ENCODE assay signal across 13 cellular contexts in the genomic region with DNA sequence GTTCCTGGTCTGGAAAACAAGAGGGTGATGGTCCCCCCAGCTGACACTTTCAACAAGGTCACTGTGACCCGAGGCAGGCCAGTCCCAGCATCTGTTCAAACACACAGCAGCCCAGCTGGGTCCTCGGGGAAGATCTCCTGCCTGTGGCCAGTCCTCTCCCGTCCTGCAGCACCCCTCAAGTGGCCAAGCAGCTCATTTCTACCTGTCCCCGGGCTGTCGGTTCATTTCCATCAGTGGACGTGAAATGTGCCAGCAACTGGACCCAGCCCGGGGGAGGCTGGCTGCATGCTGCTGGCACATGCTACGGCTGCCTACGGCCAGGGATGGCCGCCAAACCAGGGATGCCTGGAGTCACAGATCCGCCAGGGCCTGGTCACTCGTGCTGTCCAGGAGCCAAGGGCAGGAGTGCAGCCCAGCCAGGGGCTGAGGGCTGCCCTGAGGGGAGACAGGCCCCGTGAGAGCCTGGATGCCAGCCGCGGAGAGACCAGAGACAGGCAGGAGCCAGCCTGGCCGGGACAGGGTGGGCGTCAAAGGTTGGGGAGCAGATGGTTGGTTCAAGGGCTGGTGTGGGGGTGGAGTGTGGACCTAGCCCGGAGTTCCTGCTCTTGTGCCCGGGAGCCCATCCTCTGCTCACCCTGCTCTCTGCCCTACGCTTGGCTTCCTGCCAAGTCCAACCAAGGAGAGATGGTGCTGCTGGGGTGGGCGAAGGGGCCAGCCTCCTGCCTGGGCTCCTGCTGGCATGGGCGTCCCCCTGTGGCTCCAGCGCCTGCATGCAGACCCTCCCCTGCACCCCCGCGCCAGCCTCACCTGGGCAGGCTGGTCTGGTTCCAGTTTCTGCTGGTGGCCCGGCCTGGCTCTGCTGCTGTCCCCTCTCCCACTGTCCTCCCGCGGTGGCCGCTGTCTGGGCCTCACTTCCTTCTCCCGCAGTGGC.
DNase-seq lines count a peak whose midpoint lies in the region; ATAC-seq and TF ChIP-seq lines count a peak whose summit lies in the region.
"Had no signal": no experiment of that assay in that cellular context is flagged by ENCODE, and none has a peak within 500 bp of the region (broad histone marks: within the 10 kb centered on the region; RNA-seq: fewer than 3 reads in every experiment).

No MANE protein-coding gene starts in this region.

- DNase-seq in NCI-H1092 (lab: John Stamatoyannopoulos, UW) = peak; percentile 49
- no peak for DNase-seq in right atrium auricular region (ENCODE audit: low spot score)
- DNase-seq in sigmoid colon = peak; percentile 59
- DNase-seq in amniotic stem cell (lab: John Stamatoyannopoulos, UW) = no peak
- DNase-seq in SIG-M5 (lab: John Stamatoyannopoulos, UW) = no peak
- DNase-seq: activated naive CD4-positive, alpha-beta T cell treated with Interleukin-2 at 50 U/mL for 16 hours; IMR-90; MV-4-11; NCI-H2227 treated with DMSO at 0.1 percent for 48 hours; stomach had no signal

- WGBS in sigmoid colon, 2 donors = 76 to 83% methylated on average over 30 of the region's 30 CpGs

- TF ChIP-seq CTCF in right atrium auricular region (IDR thresholded peaks at IDR 0.05) = no peak
- no peak for TF ChIP-seq CTCF in sigmoid colon (IDR thresholded peaks at IDR 0.05)

- H3K4me3 ChIP-seq in right atrium auricular region (no peak overlapping the region), sigmoid colon (no peak overlapping the region)
- H3K4me3 ChIP-seq: hepatocyte, stomach had no signal

- H3K9me3 ChIP-seq in right atrium auricular region = no peaks in the 10 kb centered on the region
- H3K9me3 ChIP-seq in sigmoid colon = no peaks in the 10 kb centered on the region
- H3K9me3 ChIP-seq: stomach had no signal

- H3K27me3 ChIP-seq in right atrium auricular region (no peaks in the 10 kb centered on the region), sigmoid colon (no peaks in the 10 kb centered on the region)
- H3K27me3 ChIP-seq: hepatocyte, stomach had no signal

- no peaks in the 10 kb centered on the region for H3K36me3 ChIP-seq in right atrium auricular region
- H3K36me3 ChIP-seq in sigmoid colon = no peaks in the 10 kb centered on the region
- H3K36me3 ChIP-seq: stomach had no signal

- no peak for TF ChIP-seq EP300 in sigmoid colon (IDR thresholded peaks at IDR 0.05)

- intact Hi-C loops in sigmoid colon (cut with DNase I) = no loop called here

- no peak for TF ChIP-seq POLR2A in sigmoid colon (IDR thresholded peaks at IDR 0.05)

- H3K27ac ChIP-seq in right atrium auricular region (peak overlapping the region; percentile 12 to 44), sigmoid colon (no peak overlapping the region)
- H3K27ac ChIP-seq: hepatocyte, stomach had no signal

- H3K4me1 ChIP-seq in right atrium auricular region = peaks cover 0 to 17% of the 10 kb centered on the region in 2 donors
- H3K4me1 ChIP-seq in sigmoid colon = no peaks in the 10 kb centered on the region

- ATAC-seq in SK-N-SH treated with all-trans-retinoic acid at 6 μM for 48 hours = no peak; the same call in 2 of the 3 replicates
- ATAC-seq in GM19467 (IDR thresholded peaks at IDR 0.05; ENCODE audit: unreplicated experiment) = no peak

TF ChIP-seq in SK-N-SH treated with all-trans-retinoic acid at 6 μM for 48 hours, 23 proteins besides CTCF, POLR2A, EP300 and RAD21:
- TF ChIP-seq TOX (CRISPR knock-in tag; IDR thresholded peaks at IDR 0.05; ENCODE audit: borderline replicate concordance) (no peak), RARB (CRISPR knock-in tag; IDR thresholded peaks at IDR 0.05) (no peak), TCF4 (CRISPR knock-in tag; IDR thresholded peaks at IDR 0.05; ENCODE audit: borderline replicate concordance) (peak; percentile 44; the same call in 1 of the 2 replicates), POU6F1 (CRISPR knock-in tag; IDR thresholded peaks at IDR 0.05; ENCODE audit: borderline replicate concordance, low read depth) (no peak)

Comparison
In these comparisons a context has a peak if more than half of its experiments do, and no peak if none do; other contexts are left out.
1. DNase-seq: peak in NCI-H1092 (single experiment) and sigmoid colon (single experiment); none in right atrium auricular region (single experiment), amniotic stem cell (single experiment) and SIG-M5 (single experiment).
2. H3K27ac ChIP-seq: peak in right atrium auricular region (2 of 2); none in sigmoid colon (0 of 4).